Comparison of ENCODE assay signal across 24 cellular contexts in the genomic region with DNA sequence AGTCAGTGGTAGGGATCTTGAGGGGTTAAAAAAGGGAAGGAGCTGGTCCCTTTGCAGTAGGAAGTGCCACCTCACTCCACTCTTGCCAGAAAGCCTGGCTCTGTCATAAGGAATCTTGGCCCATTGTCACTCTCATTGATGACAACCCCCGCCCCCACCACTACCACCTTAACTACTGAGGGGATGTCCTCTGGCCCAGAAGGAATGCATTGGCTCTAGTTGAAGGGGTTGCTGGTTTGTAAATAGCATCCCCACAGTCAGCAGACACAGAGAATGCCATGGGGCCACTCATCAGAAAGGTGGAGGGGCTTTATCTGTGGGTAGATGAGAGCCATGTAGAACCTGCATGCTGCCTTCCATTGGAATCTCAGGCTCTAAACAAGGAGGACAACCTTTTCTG.
DNase-seq lines count a peak whose midpoint lies in the region; ATAC-seq and TF ChIP-seq lines count a peak whose summit lies in the region.
"Had no signal": no experiment of that assay in that cellular context is flagged by ENCODE, and none has a peak within 500 bp of the region (broad histone marks: within the 10 kb centered on the region; RNA-seq: fewer than 3 reads in every experiment).

No MANE protein-coding gene starts in this region.

- H3K4me2 ChIP-seq in mesenchymal stem cell (ENCODE audit: low read length, poor library complexity, severe bottlenecking): no peak overlapping the region
- H3K4me2 ChIP-seq: A549; BLaER1 treated with 17β-estradiol and CSF1 and Interleukin-3, amounts not matched to agents 10 nM and 100 nM had no signal

- H3K9me3 Mint-ChIP-seq in endodermal cell: peaks cover 26% of the 10 kb centered on the region

- H3K27me3 ChIP-seq in HUES6 (ENCODE audit: control insufficient read depth, insufficient read depth, low read length) (no peaks in the 10 kb centered on the region), endodermal cell (ENCODE audit: control insufficient read depth, insufficient read depth, low read length, poor library complexity, severe bottlenecking) (no peaks in the 10 kb centered on the region), mesenchymal stem cell (ENCODE audit: control insufficient read depth in 1 of 2, insufficient read depth in 1 of 2, low read length in 2 of 2) (no peaks in the 10 kb centered on the region)
- H3K27me3 ChIP-seq: BE2C; BLaER1 treated with 17β-estradiol and CSF1 and Interleukin-3, amounts not matched to agents 10 nM and 100 nM had no signal

- H3K9me3 ChIP-seq in HUES6 (ENCODE audit: control insufficient read depth, insufficient read depth, low read depth, low read length) (peaks cover 10% of the 10 kb centered on the region; the same call in 1 of the 2 replicates), SK-N-MC (ENCODE audit: low read depth, low read length) (no peaks in the 10 kb centered on the region), endodermal cell (ENCODE audit: control insufficient read depth, low read length) (peaks cover 29% of the 10 kb centered on the region), mesenchymal stem cell (ENCODE audit: control insufficient read depth, low read length) (peaks cover 18% of the 10 kb centered on the region)
- H3K9me3 ChIP-seq: A549, BE2C, HAP-1 had no signal

- H2BK12ac ChIP-seq in mesenchymal stem cell (ENCODE audit: low read length in 2 of 2): no peak overlapping the region

- no peak overlapping the region for H3K23ac ChIP-seq in mesenchymal stem cell (ENCODE audit: low read length in 2 of 2)

- H3K14ac ChIP-seq in mesenchymal stem cell (ENCODE audit: low read length in 2 of 2): no peak overlapping the region

- TF ChIP-seq CTCF in endodermal cell (conservative IDR thresholded peaks at IDR 0.05): no peak

- H2BK5ac ChIP-seq in mesenchymal stem cell (ENCODE audit: low read depth, low read length, poor library complexity, severe bottlenecking): no peak overlapping the region

- peak overlapping the region; percentile 17; the same call in 1 of the 2 replicates for H3K27ac ChIP-seq in HUES6 (ENCODE audit: low read depth, low read length)
- peak overlapping the region; percentile 68; the same call in 1 of the 2 replicates for H3K27ac ChIP-seq in SK-N-MC
- no peak overlapping the region for H3K27ac ChIP-seq in endodermal cell (ENCODE audit: low read depth, low read length)
- no peak overlapping the region for H3K27ac ChIP-seq in mesenchymal stem cell (ENCODE audit: low read length, poor library complexity, severe bottlenecking)
- H3K27ac ChIP-seq: A549; BLaER1 treated with 17β-estradiol and CSF1 and Interleukin-3, amounts not matched to agents 10 nM and 100 nM; GM23248 had no signal

- H3K4me1 ChIP-seq in HUES6 (ENCODE audit: control insufficient read depth, insufficient read depth, low read length): peaks cover 28% of the 10 kb centered on the region
- H3K4me1 ChIP-seq in endodermal cell (ENCODE audit: control insufficient read depth, insufficient read depth, low read length): no peaks in the 10 kb centered on the region
- H3K4me1 ChIP-seq in mesenchymal stem cell (ENCODE audit: control insufficient read depth, insufficient read depth, low read depth, low read length): no peaks in the 10 kb centered on the region
- H3K4me1 ChIP-seq: A549; BE2C; BLaER1 treated with 17β-estradiol and CSF1 and Interleukin-3, amounts not matched to agents 10 nM and 100 nM; HAP-1 had no signal

- H3K4me1 Mint-ChIP-seq in endodermal cell: peaks cover 9% of the 10 kb centered on the region
- H3K4me1 Mint-ChIP-seq: CD14-positive monocyte; CD8-positive, alpha-beta memory T cell had no signal

- WGBS in endodermal cell (ENCODE audit: insufficient coverage in 1 of 2, insufficient read length in 1 of 2), 2 experiments: 86% methylated on average over 1 of the region's 1 CpG; no CpG with 5 or more reads in 1 of the 2 experiments
- no CpG with 5 or more reads among the region's 1 CpG for WGBS in mesenchymal stem cell

- no peak overlapping the region for H4K8ac ChIP-seq in mesenchymal stem cell (ENCODE audit: low read length)

- no peak overlapping the region for H2BK15ac ChIP-seq in mesenchymal stem cell (ENCODE audit: low read depth, poor library complexity, severe bottlenecking)

- H3K27me3 Mint-ChIP-seq in endodermal cell (ENCODE audit: insufficient read depth): no peaks in the 10 kb centered on the region
- H3K27me3 Mint-ChIP-seq: CD4-positive, alpha-beta T cell; CD8-positive, alpha-beta memory T cell had no signal

- H4K91ac ChIP-seq in mesenchymal stem cell (ENCODE audit: low read length): no peak overlapping the region

- H3K9ac ChIP-seq in HUES6 (ENCODE audit: low read length) (no peak overlapping the region), SK-N-MC (ENCODE audit: insufficient read length) (no peak overlapping the region), endodermal cell (ENCODE audit: extremely low read depth, low read length, poor library complexity, severe bottlenecking) (no peak overlapping the region), mesenchymal stem cell (ENCODE audit: low read length) (no peak overlapping the region)
- H3K9ac ChIP-seq: BLaER1 treated with 17β-estradiol and CSF1 and Interleukin-3, amounts not matched to agents 10 nM and 100 nM; GM23248 had no signal

- no peak overlapping the region for H3K27ac Mint-ChIP-seq in endodermal cell
- H3K27ac Mint-ChIP-seq: CD14-positive monocyte; CD4-positive, alpha-beta T cell; CD8-positive, alpha-beta memory T cell; HFFc6 had no signal

- DNase-seq in SK-N-MC (ENCODE audit: low read depth, low spot score): no peak
- DNase-seq in endodermal cell: peak; percentile 53
- DNase-seq in mesenchymal stem cell: no peak
- DNase-seq in MV-4-11 (lab: John Stamatoyannopoulos, UW): no peak
- DNase-seq in DMS153 treated with DMSO at 0.1 percent for 48 hours (lab: John Stamatoyannopoulos, UW; ENCODE audit: unreplicated experiment): no peak
- no peak for DNase-seq in NCI-H2171 treated with DMSO at 0.1 percent for 48 hours (lab: John Stamatoyannopoulos, UW)
- DNase-seq: 8988T; ACHN; AML-193; BE2C; CD4-positive, alpha-beta T cell; CD8-positive, alpha-beta memory T cell; DMS 273 treated with DMSO at 0.1 percent for 48 hours; DMS53; DND-41; GM23248; HFFc6 had no signal

- H3K79me1 ChIP-seq in mesenchymal stem cell (replicated peaks; ENCODE audit: low read length, poor library complexity, severe bottlenecking): no peaks in the 10 kb centered on the region

- H3K4me3 Mint-ChIP-seq in endodermal cell: no peak overlapping the region
- H3K4me3 Mint-ChIP-seq: CD14-positive monocyte; CD4-positive, alpha-beta T cell; CD8-positive, alpha-beta memory T cell; HFFc6 had no signal

- H3K36me3 ChIP-seq in HUES6 (ENCODE audit: control insufficient read depth, insufficient read depth, low read length) (no peaks in the 10 kb centered on the region), SK-N-MC (ENCODE audit: insufficient read depth, low read length) (no peaks in the 10 kb centered on the region), endodermal cell (ENCODE audit: control insufficient read depth, insufficient read depth, low read length) (peaks cover 5% of the 10 kb centered on the region), mesenchymal stem cell (ENCODE audit: control insufficient read depth in 1 of 2, insufficient read depth in 2 of 2, low read depth in 1 of 2, low read length in 2 of 2) (no peaks in the 10 kb centered on the region)
- H3K36me3 ChIP-seq: BE2C; BLaER1 treated with 17β-estradiol and CSF1 and Interleukin-3, amounts not matched to agents 10 nM and 100 nM; HAP-1 had no signal

- no peak overlapping the region for H2BK120ac ChIP-seq in mesenchymal stem cell (ENCODE audit: low read depth, low read length)

- peaks cover 20% of the 10 kb centered on the region for H3K36me3 Mint-ChIP-seq in endodermal cell (ENCODE audit: low read depth)
- H3K36me3 Mint-ChIP-seq: CD14-positive monocyte had no signal

- no peak overlapping the region for H3K4me3 ChIP-seq in HUES6 (ENCODE audit: low read depth, low read length)
- H3K4me3 ChIP-seq in SK-N-MC: no peak overlapping the region
- H3K4me3 ChIP-seq in endodermal cell (ENCODE audit: low read length): no peak overlapping the region
- no peak overlapping the region for H3K4me3 ChIP-seq in mesenchymal stem cell (ENCODE audit: insufficient read depth in 1 of 2, low read depth in 1 of 2, low read length in 2 of 2)
- H3K4me3 ChIP-seq: A549; BLaER1 treated with 17β-estradiol and CSF1 and Interleukin-3, amounts not matched to agents 10 nM and 100 nM; GM12878; GM23248; HAP-1 had no signal

- no peak overlapping the region for H3K18ac ChIP-seq in mesenchymal stem cell (ENCODE audit: low read depth in 1 of 2, low read length in 2 of 2)

- H2AK5ac ChIP-seq in mesenchymal stem cell (ENCODE audit: low read length, severe bottlenecking): peak overlapping the region; percentile 13

- H3K4ac ChIP-seq in mesenchymal stem cell (ENCODE audit: low read depth in 1 of 2, low read length in 2 of 2): no peak overlapping the region

- no peak overlapping the region for H2AFZ ChIP-seq in mesenchymal stem cell (ENCODE audit: low read depth, low read length)
- H2AFZ ChIP-seq: GM23248 had no signal

- ATAC-seq in GM19395 (IDR thresholded peaks at IDR 0.05; ENCODE audit: unreplicated experiment): no peak
- ATAC-seq: A549, GM12878 had no signal

Comparison
In these comparisons a context has a peak if more than half of its experiments do, and no peak if none do; other contexts are left out.
1. H3K27ac ChIP-seq: peak in HUES6 (single experiment) and SK-N-MC (single experiment); none in endodermal cell (single experiment) and mesenchymal stem cell (single experiment).